Comparison of ENCODE assay signal across 8 cellular contexts in the genomic region with DNA sequence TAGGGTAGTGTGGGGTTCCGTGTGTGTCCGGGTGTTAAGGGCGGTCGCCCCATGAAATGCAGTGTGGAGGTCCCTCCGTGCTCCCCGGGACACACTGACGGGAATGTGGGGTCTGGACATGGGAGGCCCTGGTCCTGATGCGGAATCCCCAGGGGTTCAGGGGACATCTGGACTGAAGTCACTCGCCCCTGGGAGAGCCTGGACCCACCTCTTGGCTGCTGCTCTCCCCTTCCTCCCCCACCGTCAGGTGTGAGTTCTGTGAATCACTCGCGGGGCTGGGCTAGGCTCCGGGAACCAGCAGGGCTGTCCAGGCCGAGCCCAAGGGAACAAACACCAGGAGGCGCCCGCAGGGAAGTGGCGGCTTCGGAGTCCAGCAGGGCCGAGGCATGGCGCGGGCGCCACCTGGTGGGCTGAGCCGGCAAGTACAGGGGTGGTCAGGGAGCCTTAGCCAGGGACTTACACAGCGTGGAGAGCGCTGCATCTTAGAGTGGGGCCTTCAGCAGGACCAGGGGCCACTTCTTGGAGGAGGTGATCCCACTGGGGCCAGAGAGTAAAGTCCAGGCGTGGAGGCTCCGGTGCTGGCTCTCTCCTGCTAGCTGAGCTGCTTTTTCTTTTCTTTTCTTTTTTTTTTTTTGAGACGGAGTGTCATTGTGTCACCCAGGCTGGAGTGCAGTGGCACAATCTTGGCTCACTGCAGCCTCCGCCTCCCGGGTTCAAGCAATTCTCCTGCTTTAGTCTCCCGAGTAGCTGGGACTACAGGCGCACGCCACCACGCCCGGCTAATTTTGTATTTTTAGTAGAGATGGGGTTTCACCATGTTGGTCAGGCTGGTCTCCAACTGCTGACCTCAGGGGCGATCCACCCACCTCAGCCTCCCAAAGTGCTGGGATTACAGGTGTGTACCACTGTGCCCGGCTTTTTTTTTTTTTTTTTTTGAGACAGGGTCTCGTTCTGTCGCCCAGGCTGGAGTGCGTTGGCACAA.
DNase-seq lines count a peak whose midpoint lies in the region; ATAC-seq lines count a peak whose summit lies in the region.

No MANE protein-coding gene starts in this region.

- H3K27me3 Mint-ChIP-seq in central memory CD8-positive, alpha-beta T cell: peaks cover 57% of the 10 kb centered on the region

- no peak overlapping the region for H3K27ac Mint-ChIP-seq in central memory CD8-positive, alpha-beta T cell (ENCODE audit: low read depth)

- H3K4me3 Mint-ChIP-seq in central memory CD8-positive, alpha-beta T cell: no peak overlapping the region

- peaks cover 2% of the 10 kb centered on the region for H3K36me3 Mint-ChIP-seq in central memory CD8-positive, alpha-beta T cell (ENCODE audit: insufficient read depth)

- peaks cover 10% of the 10 kb centered on the region for H3K4me1 Mint-ChIP-seq in central memory CD8-positive, alpha-beta T cell

- ATAC-seq in GM18868 (IDR thresholded peaks at IDR 0.05; ENCODE audit: unreplicated experiment) (peak; percentile 89), HG03354 (IDR thresholded peaks at IDR 0.05; ENCODE audit: poor library complexity, severe bottlenecking, unreplicated experiment) (peak; percentile 88)
- ATAC-seq in central memory CD8-positive, alpha-beta T cell (replicated peaks; ENCODE audit: extremely low read depth, poor library complexity, severe bottlenecking): peak; percentile 69

- DNase-seq in AG08395 (ENCODE audit: low spot score) (peak; percentile 97), NCI-H446 (lab: John Stamatoyannopoulos, UW) (peak; percentile 73 to 85), kidney tubule cell (ENCODE audit: low spot score) (peak; percentile 91)
- DNase-seq in activated CD4-positive, alpha-beta T cell treated with anti-CD3 and anti-CD28 coated beads for 1 hour: peak; percentile 75
- peak; percentile 73 to 79 for DNase-seq in central memory CD8-positive, alpha-beta T cell (ENCODE audit: low spot score in 2 of 2)
- peak; percentile 70 for DNase-seq in stimulated activated CD4-positive, alpha-beta T cell treated with anti-CD3 and anti-CD28 coated beads, Interleukin-2, amount 100 ng/mL, for 4 hours (ENCODE audit: low read depth)

- H3K9me3 Mint-ChIP-seq in central memory CD8-positive, alpha-beta T cell: no peaks in the 10 kb centered on the region

Comparison
In these comparisons a context has a peak if more than half of its experiments do, and no peak if none do; other contexts are left out.
1. Peak in every context shown above with its lines: DNase-seq and ATAC-seq.